In the genomic region with DNA sequence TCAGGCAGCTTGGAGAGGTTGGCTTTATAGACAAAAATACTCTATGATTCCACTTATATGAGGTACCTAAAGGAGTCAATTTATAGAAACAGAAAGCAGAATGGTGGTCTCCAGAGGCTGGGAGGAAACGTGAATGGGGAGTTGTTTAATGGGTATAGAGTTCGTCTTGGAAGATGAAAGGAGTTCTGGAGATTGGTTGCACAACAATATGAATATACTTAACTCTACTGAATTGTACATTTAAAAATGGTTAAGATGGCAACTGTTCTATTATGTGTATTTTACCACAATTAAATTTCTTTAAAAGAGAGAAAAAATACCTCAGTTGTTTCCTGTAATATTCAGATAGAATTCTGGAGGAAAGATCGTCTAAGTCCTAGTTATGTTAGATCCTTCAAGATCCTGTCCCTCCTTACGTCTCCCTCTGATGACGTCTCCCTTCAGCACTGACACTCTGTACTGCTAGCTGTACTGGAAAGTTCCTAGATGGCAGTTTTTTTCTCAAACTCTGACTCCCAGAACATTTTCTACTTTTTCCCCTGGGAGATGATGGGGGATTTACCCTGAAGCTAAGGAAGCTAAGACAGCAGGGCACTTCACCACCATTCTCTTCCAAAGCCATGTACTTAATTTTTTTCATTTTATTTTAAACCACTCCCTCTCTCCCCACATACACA, we compare ENCODE assay signal across 2 cellular contexts.
TF ChIP-seq lines count a peak whose summit lies in the region.

No MANE protein-coding gene starts in this region.

TF ChIP-seq in IMR-90, 13 proteins besides CTCF, POLR2A, EP300 and RAD21:
- TF ChIP-seq CEBPB (IDR thresholded peaks at IDR 0.05; ENCODE audit: low read depth, low read length) = peak; percentile 32
- TF ChIP-seq SMC3 (IDR thresholded peaks at IDR 0.05; ENCODE audit: low read depth, low read length) = no peak
TF ChIP-seq in IMR-90: peak in this region for 1.

TF ChIP-seq in K562, 482 proteins besides CTCF, POLR2A, EP300 and RAD21 (continues in another document):
- peak; percentile 10; the same call in 1 of the 2 replicates for TF ChIP-seq NFIC (IDR thresholded peaks at IDR 0.05)
- TF ChIP-seq CREM (IDR thresholded peaks at IDR 0.05; ENCODE audit: low read depth) = peak; percentile 96
- no peak for TF ChIP-seq KLF6 (CRISPR knock-in tag; IDR thresholded peaks at IDR 0.05; ENCODE audit: borderline replicate concordance)
- TF ChIP-seq SAP30 (IDR thresholded peaks at IDR 0.05; ENCODE audit: borderline replicate concordance, insufficient read depth, low read depth, low read length, poor library complexity, severe bottlenecking) = no peak
- TF ChIP-seq POLR2H (tag; IDR thresholded peaks at IDR 0.05; ENCODE audit: low read depth) = peak; percentile 41; the same call in 1 of the 2 replicates
- TF ChIP-seq FOXK2 (conservative IDR thresholded peaks at IDR 0.05 in 1 of 2, IDR thresholded peaks at IDR 0.05 in 1 of 2; ENCODE audit: low read depth in 2 of 2) = no peak
- TF ChIP-seq KLF16 (IDR thresholded peaks at IDR 0.05) = no peak
- TF ChIP-seq, protein P1, sequence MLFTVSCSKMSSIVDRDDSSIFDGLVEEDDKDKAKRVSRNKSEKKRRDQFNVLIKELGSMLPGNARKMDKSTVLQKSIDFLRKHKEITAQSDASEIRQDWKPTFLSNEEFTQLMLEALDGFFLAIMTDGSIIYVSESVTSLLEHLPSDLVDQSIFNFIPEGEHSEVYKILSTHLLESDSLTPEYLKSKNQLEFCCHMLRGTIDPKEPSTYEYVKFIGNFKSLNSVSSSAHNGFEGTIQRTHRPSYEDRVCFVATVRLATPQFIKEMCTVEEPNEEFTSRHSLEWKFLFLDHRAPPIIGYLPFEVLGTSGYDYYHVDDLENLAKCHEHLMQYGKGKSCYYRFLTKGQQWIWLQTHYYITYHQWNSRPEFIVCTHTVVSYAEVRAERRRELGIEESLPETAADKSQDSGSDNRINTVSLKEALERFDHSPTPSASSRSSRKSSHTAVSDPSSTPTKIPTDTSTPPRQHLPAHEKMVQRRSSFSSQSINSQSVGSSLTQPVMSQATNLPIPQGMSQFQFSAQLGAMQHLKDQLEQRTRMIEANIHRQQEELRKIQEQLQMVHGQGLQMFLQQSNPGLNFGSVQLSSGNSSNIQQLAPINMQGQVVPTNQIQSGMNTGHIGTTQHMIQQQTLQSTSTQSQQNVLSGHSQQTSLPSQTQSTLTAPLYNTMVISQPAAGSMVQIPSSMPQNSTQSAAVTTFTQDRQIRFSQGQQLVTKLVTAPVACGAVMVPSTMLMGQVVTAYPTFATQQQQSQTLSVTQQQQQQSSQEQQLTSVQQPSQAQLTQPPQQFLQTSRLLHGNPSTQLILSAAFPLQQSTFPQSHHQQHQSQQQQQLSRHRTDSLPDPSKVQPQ (CRISPR knock-in tag; IDR thresholded peaks at IDR 0.05; ENCODE audit: borderline replicate concordance) = no peak
- TF ChIP-seq ZNF696 (CRISPR knock-in tag; conservative IDR thresholded peaks at IDR 0.05) = no peak
- TF ChIP-seq PTBP1 (IDR thresholded peaks at IDR 0.05; ENCODE audit: low read depth, low read length) = no peak
- TF ChIP-seq, protein P2, sequence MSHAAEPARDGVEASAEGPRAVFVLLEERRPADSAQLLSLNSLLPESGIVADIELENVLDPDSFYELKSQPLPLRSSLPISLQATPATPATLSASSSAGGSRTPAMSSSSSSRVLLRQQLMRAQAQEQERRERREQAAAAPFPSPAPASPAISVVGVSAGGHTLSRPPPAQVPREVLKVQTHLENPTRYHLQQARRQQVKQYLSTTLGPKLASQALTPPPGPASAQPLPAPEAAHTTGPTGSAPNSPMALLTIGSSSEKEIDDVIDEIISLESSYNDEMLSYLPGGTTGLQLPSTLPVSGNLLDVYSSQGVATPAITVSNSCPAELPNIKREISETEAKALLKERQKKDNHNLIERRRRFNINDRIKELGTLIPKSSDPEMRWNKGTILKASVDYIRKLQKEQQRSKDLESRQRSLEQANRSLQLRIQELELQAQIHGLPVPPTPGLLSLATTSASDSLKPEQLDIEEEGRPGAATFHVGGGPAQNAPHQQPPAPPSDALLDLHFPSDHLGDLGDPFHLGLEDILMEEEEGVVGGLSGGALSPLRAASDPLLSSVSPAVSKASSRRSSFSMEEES (CRISPR knock-in tag; IDR thresholded peaks at IDR 0.05) = no peak
- TF ChIP-seq ZNF57 (CRISPR knock-in tag; IDR thresholded peaks at IDR 0.05) = no peak
- TF ChIP-seq HNRNPUL1 (IDR thresholded peaks at IDR 0.05; ENCODE audit: low read length) = no peak
- TF ChIP-seq CREB1 (IDR thresholded peaks at IDR 0.05) = peak; percentile 77
- no peak for TF ChIP-seq CREB1 (CRISPR knock-in tag; IDR thresholded peaks at IDR 0.05)
- no peak for TF ChIP-seq ZNF584 (CRISPR knock-in tag; IDR thresholded peaks at IDR 0.05; ENCODE audit: low read depth)
- no peak for TF ChIP-seq GATAD2B (IDR thresholded peaks at IDR 0.05; ENCODE audit: borderline replicate concordance)
- no peak for TF ChIP-seq ZNF212 (CRISPR knock-in tag; IDR thresholded peaks at IDR 0.05)
- no peak for TF ChIP-seq CBX1 (IDR thresholded peaks at IDR 0.05; ENCODE audit: low read depth)
- TF ChIP-seq MYBL2 (IDR thresholded peaks at IDR 0.05; ENCODE audit: low read depth) = no peak
- no peak for TF ChIP-seq MYBL2 (CRISPR knock-in tag; IDR thresholded peaks at IDR 0.05; ENCODE audit: borderline replicate concordance)
- TF ChIP-seq ZNF23 (CRISPR knock-in tag; IDR thresholded peaks at IDR 0.05) = no peak
- TF ChIP-seq, protein P3, sequence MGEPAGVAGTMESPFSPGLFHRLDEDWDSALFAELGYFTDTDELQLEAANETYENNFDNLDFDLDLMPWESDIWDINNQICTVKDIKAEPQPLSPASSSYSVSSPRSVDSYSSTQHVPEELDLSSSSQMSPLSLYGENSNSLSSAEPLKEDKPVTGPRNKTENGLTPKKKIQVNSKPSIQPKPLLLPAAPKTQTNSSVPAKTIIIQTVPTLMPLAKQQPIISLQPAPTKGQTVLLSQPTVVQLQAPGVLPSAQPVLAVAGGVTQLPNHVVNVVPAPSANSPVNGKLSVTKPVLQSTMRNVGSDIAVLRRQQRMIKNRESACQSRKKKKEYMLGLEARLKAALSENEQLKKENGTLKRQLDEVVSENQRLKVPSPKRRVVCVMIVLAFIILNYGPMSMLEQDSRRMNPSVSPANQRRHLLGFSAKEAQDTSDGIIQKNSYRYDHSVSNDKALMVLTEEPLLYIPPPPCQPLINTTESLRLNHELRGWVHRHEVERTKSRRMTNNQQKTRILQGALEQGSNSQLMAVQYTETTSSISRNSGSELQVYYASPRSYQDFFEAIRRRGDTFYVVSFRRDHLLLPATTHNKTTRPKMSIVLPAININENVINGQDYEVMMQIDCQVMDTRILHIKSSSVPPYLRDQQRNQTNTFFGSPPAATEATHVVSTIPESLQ (CRISPR knock-in tag; IDR thresholded peaks at IDR 0.05) = no peak
- no peak for TF ChIP-seq SUPT5H (IDR thresholded peaks at IDR 0.05)
- TF ChIP-seq, protein P4, sequence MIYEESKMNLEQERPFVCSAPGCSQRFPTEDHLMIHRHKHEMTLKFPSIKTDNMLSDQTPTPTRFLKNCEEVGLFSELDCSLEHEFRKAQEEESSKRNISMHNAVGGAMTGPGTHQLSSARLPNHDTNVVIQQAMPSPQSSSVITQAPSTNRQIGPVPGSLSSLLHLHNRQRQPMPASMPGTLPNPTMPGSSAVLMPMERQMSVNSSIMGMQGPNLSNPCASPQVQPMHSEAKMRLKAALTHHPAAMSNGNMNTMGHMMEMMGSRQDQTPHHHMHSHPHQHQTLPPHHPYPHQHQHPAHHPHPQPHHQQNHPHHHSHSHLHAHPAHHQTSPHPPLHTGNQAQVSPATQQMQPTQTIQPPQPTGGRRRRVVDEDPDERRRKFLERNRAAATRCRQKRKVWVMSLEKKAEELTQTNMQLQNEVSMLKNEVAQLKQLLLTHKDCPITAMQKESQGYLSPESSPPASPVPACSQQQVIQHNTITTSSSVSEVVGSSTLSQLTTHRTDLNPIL (CRISPR knock-in tag; IDR thresholded peaks at IDR 0.05) = no peak
- TF ChIP-seq, protein P5, sequence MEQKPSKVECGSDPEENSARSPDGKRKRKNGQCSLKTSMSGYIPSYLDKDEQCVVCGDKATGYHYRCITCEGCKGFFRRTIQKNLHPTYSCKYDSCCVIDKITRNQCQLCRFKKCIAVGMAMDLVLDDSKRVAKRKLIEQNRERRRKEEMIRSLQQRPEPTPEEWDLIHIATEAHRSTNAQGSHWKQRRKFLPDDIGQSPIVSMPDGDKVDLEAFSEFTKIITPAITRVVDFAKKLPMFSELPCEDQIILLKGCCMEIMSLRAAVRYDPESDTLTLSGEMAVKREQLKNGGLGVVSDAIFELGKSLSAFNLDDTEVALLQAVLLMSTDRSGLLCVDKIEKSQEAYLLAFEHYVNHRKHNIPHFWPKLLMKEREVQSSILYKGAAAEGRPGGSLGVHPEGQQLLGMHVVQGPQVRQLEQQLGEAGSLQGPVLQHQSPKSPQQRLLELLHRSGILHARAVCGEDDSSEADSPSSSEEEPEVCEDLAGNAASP (IDR thresholded peaks at IDR 0.05) = no peak
- TF ChIP-seq, protein P6, sequence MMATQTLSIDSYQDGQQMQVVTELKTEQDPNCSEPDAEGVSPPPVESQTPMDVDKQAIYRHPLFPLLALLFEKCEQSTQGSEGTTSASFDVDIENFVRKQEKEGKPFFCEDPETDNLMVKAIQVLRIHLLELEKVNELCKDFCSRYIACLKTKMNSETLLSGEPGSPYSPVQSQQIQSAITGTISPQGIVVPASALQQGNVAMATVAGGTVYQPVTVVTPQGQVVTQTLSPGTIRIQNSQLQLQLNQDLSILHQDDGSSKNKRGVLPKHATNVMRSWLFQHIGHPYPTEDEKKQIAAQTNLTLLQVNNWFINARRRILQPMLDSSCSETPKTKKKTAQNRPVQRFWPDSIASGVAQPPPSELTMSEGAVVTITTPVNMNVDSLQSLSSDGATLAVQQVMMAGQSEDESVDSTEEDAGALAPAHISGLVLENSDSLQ (IDR thresholded peaks at IDR 0.05) = 0 out of 2 replicates have a peak, but pooled peaks have one; percentile 24
- TF ChIP-seq TSC22D4 (tag; IDR thresholded peaks at IDR 0.05) = no peak
- TF ChIP-seq, protein P7, sequence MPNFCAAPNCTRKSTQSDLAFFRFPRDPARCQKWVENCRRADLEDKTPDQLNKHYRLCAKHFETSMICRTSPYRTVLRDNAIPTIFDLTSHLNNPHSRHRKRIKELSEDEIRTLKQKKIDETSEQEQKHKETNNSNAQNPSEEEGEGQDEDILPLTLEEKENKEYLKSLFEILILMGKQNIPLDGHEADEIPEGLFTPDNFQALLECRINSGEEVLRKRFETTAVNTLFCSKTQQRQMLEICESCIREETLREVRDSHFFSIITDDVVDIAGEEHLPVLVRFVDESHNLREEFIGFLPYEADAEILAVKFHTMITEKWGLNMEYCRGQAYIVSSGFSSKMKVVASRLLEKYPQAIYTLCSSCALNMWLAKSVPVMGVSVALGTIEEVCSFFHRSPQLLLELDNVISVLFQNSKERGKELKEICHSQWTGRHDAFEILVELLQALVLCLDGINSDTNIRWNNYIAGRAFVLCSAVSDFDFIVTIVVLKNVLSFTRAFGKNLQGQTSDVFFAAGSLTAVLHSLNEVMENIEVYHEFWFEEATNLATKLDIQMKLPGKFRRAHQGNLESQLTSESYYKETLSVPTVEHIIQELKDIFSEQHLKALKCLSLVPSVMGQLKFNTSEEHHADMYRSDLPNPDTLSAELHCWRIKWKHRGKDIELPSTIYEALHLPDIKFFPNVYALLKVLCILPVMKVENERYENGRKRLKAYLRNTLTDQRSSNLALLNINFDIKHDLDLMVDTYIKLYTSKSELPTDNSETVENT (CRISPR knock-in tag; IDR thresholded peaks at IDR 0.05) = no peak
- TF ChIP-seq NR3C1 (CRISPR knock-in tag; IDR thresholded peaks at IDR 0.05) = no peak
- no peak for TF ChIP-seq POLR2G (IDR thresholded peaks at IDR 0.05; ENCODE audit: low read depth, low read length)
- TF ChIP-seq RBM17 (IDR thresholded peaks at IDR 0.05; ENCODE audit: borderline replicate concordance, low read depth, low read length) = no peak
- TF ChIP-seq GABPA (tag; conservative IDR thresholded peaks at IDR 0.05; ENCODE audit: low read depth) = no peak
- no peak for TF ChIP-seq MBD2 (IDR thresholded peaks at IDR 0.05; ENCODE audit: borderline replicate concordance, low read depth)
- 0 out of 3 replicates have a peak, but pooled peaks of 1 of the 2 experiments have one; percentile 30 for TF ChIP-seq CBX3 (IDR thresholded peaks at IDR 0.05; ENCODE audit: borderline replicate concordance in 1 of 2, low read length in 2 of 2)
- no peak for TF ChIP-seq TRIM28 (IDR thresholded peaks at IDR 0.05)
- TF ChIP-seq PHB (CRISPR knock-in tag; IDR thresholded peaks at IDR 0.05) = no peak
- 0 out of 2 replicates have a peak, but pooled peaks have one; percentile 10 for TF ChIP-seq SMAD4 (CRISPR knock-in tag; conservative IDR thresholded peaks at IDR 0.05)
- TF ChIP-seq CEBPB (tag; IDR thresholded peaks at IDR 0.05) = peak; percentile 89
- TF ChIP-seq, protein P8, sequence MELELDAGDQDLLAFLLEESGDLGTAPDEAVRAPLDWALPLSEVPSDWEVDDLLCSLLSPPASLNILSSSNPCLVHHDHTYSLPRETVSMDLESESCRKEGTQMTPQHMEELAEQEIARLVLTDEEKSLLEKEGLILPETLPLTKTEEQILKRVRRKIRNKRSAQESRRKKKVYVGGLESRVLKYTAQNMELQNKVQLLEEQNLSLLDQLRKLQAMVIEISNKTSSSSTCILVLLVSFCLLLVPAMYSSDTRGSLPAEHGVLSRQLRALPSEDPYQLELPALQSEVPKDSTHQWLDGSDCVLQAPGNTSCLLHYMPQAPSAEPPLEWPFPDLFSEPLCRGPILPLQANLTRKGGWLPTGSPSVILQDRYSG (tag; conservative IDR thresholded peaks at IDR 0.05; ENCODE audit: low read depth) = 0 out of 2 replicates have a peak, but pooled peaks have one; percentile 23
- no peak for TF ChIP-seq MAFK (IDR thresholded peaks at IDR 0.05; ENCODE audit: low read length)
- no peak for TF ChIP-seq ZNF217 (CRISPR knock-in tag; IDR thresholded peaks at IDR 0.05)
- TF ChIP-seq HIVEP1 (CRISPR knock-in tag; IDR thresholded peaks at IDR 0.05) = no peak
- TF ChIP-seq ZNF41 (CRISPR knock-in tag; conservative IDR thresholded peaks at IDR 0.05) = no peak
- no peak for TF ChIP-seq SOX6 (IDR thresholded peaks at IDR 0.05)
- TF ChIP-seq ATF1 (CRISPR knock-in tag; IDR thresholded peaks at IDR 0.05) = peak; percentile 59
- TF ChIP-seq ATF1 (tag; IDR thresholded peaks at IDR 0.05) = peak; percentile 76
- TF ChIP-seq BMI1 (IDR thresholded peaks at IDR 0.05; ENCODE audit: low read length) = no peak
- TF ChIP-seq ZSCAN32 (CRISPR knock-in tag; IDR thresholded peaks at IDR 0.05) = no peak
